ENCODE assay signal across 1 cellular context in the genomic region with DNA sequence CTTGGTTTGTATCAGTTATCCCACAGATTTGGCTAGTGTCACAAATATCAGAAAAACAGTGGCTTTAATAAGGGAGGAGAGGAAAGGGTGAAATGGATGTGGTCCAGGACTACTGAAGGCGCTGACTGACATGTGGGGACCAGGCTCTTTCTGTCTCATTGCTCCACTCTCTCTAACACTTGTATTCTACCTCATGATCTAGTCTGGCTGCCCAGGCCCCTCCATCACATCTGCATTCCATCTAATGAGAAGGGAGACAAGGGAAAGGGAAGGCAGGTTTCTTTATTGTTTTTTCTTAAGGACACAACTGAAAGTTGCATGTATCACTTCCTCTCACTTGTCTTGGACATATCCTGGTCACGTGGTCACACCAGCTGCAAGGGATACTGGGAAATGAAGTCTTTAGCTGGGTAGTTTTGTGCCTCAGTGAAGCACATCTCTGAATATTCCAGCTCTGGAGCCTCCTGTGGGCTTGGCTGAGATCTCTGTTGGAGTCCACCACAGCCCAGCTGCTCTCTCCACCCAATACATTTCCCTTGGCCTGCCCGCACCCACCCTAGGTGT.
TF ChIP-seq lines count a peak whose summit lies in the region.

No MANE protein-coding gene starts in this region.

TF ChIP-seq in GM12878, 131 proteins besides CTCF, POLR2A, EP300 and RAD21:
- TF ChIP-seq ASH2L (IDR thresholded peaks at IDR 0.05; ENCODE audit: borderline replicate concordance, low read depth) (no peak), KAT2A (conservative IDR thresholded peaks at IDR 0.05; ENCODE audit: control insufficient read depth, low read depth, low read length) (no peak), MLLT1 (IDR thresholded peaks at IDR 0.05) (no peak), HCFC1 (IDR thresholded peaks at IDR 0.05; ENCODE audit: low read length) (peak; percentile 38; the same call in 1 of the 2 replicates), RAD51 (IDR thresholded peaks at IDR 0.05) (peak; percentile 88), BCL11A (IDR thresholded peaks at IDR 0.05; ENCODE audit: low read depth, low read length) (no peak), CBX3 (IDR thresholded peaks at IDR 0.05; ENCODE audit: borderline replicate concordance, low read depth) (no peak), USF1 (IDR thresholded peaks at IDR 0.05; ENCODE audit: borderline replicate concordance, extremely low read length, insufficient read depth, low read depth, low read length) (peak; percentile 56), ESRRA (IDR thresholded peaks at IDR 0.05; ENCODE audit: low read length) (no peak), IRF4 (IDR thresholded peaks at IDR 0.05; ENCODE audit: low read depth, low read length) (no peak), BHLHE40 (IDR thresholded peaks at IDR 0.05; ENCODE audit: borderline replicate concordance in 1 of 2, low read depth in 2 of 2, low read length in 1 of 2) (0 out of 4 replicates have a peak, but pooled peaks of 1 of the 2 experiments have one; percentile 9), EZH2 (IDR thresholded peaks at IDR 0.05; ENCODE audit: borderline replicate concordance, control insufficient read depth, low read depth, low read length) (no peak), RELB (IDR thresholded peaks at IDR 0.05; ENCODE audit: low read depth) (no peak), PRDM15 (CRISPR knock-in tag; IDR thresholded peaks at IDR 0.05) (no peak), SIX5 (IDR thresholded peaks at IDR 0.05; ENCODE audit: low read depth, low read length, severe bottlenecking) (peak; percentile 53), HDAC2 (IDR thresholded peaks at IDR 0.05) (no peak), SRF (IDR thresholded peaks at IDR 0.05; ENCODE audit: low read depth in 2 of 2, low read length in 2 of 2) (0 out of 4 replicates have a peak, but pooled peaks of 1 of the 2 experiments have one; percentile 32), CHD2 (IDR thresholded peaks at IDR 0.05; ENCODE audit: borderline replicate concordance, low read depth, low read length) (no peak), ZNF24 (IDR thresholded peaks at IDR 0.05) (no peak), SMARCA5 (IDR thresholded peaks at IDR 0.05) (peak; percentile 63; the same call in 1 of the 2 replicates), SPI1 (IDR thresholded peaks at IDR 0.05; ENCODE audit: borderline replicate concordance, insufficient read depth, low read depth, low read length) (peak; percentile 66; the same call in 1 of the 2 replicates), DPF2 (IDR thresholded peaks at IDR 0.05) (no peak), EGR1 (IDR thresholded peaks at IDR 0.05; ENCODE audit: borderline replicate concordance in 1 of 2, low read depth in 2 of 2, low read length in 2 of 2) (no peak), SREBF2 (IDR thresholded peaks at IDR 0.05; ENCODE audit: low read length) (no peak)
- TF ChIP-seq, protein P1, sequence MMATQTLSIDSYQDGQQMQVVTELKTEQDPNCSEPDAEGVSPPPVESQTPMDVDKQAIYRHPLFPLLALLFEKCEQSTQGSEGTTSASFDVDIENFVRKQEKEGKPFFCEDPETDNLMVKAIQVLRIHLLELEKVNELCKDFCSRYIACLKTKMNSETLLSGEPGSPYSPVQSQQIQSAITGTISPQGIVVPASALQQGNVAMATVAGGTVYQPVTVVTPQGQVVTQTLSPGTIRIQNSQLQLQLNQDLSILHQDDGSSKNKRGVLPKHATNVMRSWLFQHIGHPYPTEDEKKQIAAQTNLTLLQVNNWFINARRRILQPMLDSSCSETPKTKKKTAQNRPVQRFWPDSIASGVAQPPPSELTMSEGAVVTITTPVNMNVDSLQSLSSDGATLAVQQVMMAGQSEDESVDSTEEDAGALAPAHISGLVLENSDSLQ (IDR thresholded peaks at IDR 0.05), result no peak
- TF ChIP-seq, protein P2, sequence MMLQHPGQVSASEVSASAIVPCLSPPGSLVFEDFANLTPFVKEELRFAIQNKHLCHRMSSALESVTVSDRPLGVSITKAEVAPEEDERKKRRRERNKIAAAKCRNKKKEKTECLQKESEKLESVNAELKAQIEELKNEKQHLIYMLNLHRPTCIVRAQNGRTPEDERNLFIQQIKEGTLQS (IDR thresholded peaks at IDR 0.05; ENCODE audit: borderline replicate concordance, extremely low read depth, low read depth, low read length), result peak; percentile 42; the same call in 1 of the 2 replicates
- TF ChIP-seq, protein P3, sequence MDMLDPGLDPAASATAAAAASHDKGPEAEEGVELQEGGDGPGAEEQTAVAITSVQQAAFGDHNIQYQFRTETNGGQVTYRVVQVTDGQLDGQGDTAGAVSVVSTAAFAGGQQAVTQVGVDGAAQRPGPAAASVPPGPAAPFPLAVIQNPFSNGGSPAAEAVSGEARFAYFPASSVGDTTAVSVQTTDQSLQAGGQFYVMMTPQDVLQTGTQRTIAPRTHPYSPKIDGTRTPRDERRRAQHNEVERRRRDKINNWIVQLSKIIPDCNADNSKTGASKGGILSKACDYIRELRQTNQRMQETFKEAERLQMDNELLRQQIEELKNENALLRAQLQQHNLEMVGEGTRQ (IDR thresholded peaks at IDR 0.05; ENCODE audit: borderline replicate concordance, low read depth, low read length), result peak; percentile 19; the same call in 1 of the 2 replicates
